In genomic region chr9:81563020-81563407, GRCh38 we compare ENCODE assay signal across 17 cellular contexts.
"Had no signal": no experiment of that assay in that cellular context is flagged by ENCODE, and none has a peak within 500 bp of the region (broad histone marks: within the 10 kb centered on the region; RNA-seq: fewer than 3 reads in every experiment).

No MANE protein-coding gene starts in this region.

- H3K36me3 ChIP-seq: brain microvascular endothelial cell, left ventricle myocardium inferior, ovary, upper lobe of left lung had no signal

- H3K27me3 ChIP-seq: brain microvascular endothelial cell, ovary, upper lobe of left lung had no signal

- H3K4me3 ChIP-seq: coronary artery, left ventricle myocardium inferior, ovary, psoas muscle, upper lobe of left lung had no signal

- H3K27ac ChIP-seq: brain microvascular endothelial cell, ovary, upper lobe of left lung had no signal

- DNase-seq: activated CD4-positive, alpha-beta T cell treated with anti-CD3 and anti-CD28 coated beads for 36 hours; activated CD4-positive, alpha-beta T cell treated with anti-CD3 and anti-CD28 coated beads, Interleukin-2, amount 50 U/mL, for 48 hours; activated gamma-delta T cell; erythroblast; head of caudate nucleus; naive thymus-derived CD4-positive, alpha-beta T cell; small intestine; stimulated activated CD4-positive, alpha-beta T cell treated with anti-CD3 and anti-CD28 coated beads, Interleukin-4, amount 100 ng/mL, for 1 hour; stimulated activated naive CD8-positive, alpha-beta T cell treated with anti-CD3 and anti-CD28 coated beads, Interleukin-15, amount 100 ng/mL, for 72 hours; upper lobe of left lung had no signal

- H3K9me3 ChIP-seq: left ventricle myocardium inferior, ovary, psoas muscle, upper lobe of left lung had no signal

- ATAC-seq: activated CD4-positive, alpha-beta T cell treated with anti-CD3 and anti-CD28 coated beads for 36 hours; activated naive CD4-positive, alpha-beta T cell treated with anti-CD3 and anti-CD28 coated beads, Interleukin-2, amount 50 U/mL, for 72 hours; naive thymus-derived CD4-positive, alpha-beta T cell; stimulated activated naive CD8-positive, alpha-beta T cell treated with anti-CD3 and anti-CD28 coated beads, Interleukin-15, amount 100 ng/mL, for 72 hours; WTC11 had no signal
